Comparison of ENCODE assay signal across 24 cellular contexts in the genomic region with DNA sequence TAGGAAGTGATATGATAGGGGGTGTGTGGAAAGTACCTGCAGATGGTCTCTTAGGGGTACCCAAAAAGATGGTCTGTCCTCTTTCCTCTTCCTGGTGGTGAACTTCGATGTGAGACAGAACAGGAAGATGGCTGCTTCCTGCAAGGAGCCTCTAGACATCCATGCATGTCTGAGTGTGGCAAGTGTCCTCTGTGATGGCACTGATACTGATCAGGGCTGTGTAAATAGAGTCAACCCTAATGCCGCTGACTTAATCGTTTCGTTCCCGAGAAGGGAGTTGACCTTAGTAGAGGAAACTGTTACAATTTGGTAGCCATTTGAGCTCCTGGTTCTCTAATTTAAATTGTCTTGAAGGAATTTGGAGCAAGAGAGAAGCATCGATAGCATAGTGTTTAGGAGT.
DNase-seq lines count a peak whose midpoint lies in the region; ATAC-seq lines count a peak whose summit lies in the region.
"Had no signal": no experiment of that assay in that cellular context is flagged by ENCODE, and none has a peak within 500 bp of the region (broad histone marks: within the 10 kb centered on the region; RNA-seq: fewer than 3 reads in every experiment).

No MANE protein-coding gene starts in this region.

- H3K4me2 ChIP-seq in BLaER1, result peak overlapping the region; percentile 58
- H3K4me2 ChIP-seq: GM23338 had no signal

- POLR2A ChIA-PET in naive thymus-derived CD4-positive, alpha-beta T cell (lab: Charles Lee), result interaction anchor here (0.8 to 1.0 kb wide), 2 partner anchors 58 to 64 kb away, joined by 4 read pairs; no protein-coding TSS in a partner anchor

- no peak overlapping the region; the same call in 1 of the 2 replicates for H3K9ac ChIP-seq in BLaER1

- H3K27ac Mint-ChIP-seq in activated T-cell treated with anti-CD3 and anti-CD28 coated beads, Interleukin-2, amount 50 U/mL, for 24 hours, result peak overlapping the region; percentile 13
- H3K27ac Mint-ChIP-seq in CD4-positive, CD25-positive, alpha-beta regulatory T cell, result peak overlapping the region; percentile 11 to 43 (median 20)
- peak overlapping the region in 5 of 9 donors; percentile 47 to 73 (median 64) for H3K27ac Mint-ChIP-seq in naive thymus-derived CD4-positive, alpha-beta T cell
- H3K27ac Mint-ChIP-seq: GM23338 had no signal

- H3K4me3 ChIP-seq in BLaER1, result no peak overlapping the region
- no peak overlapping the region for H3K4me3 ChIP-seq in CD4-positive, CD25-positive, alpha-beta regulatory T cell (ENCODE audit: low read depth, low read length)
- no peak overlapping the region for H3K4me3 ChIP-seq in naive thymus-derived CD4-positive, alpha-beta T cell (ENCODE audit: low read length)
- H3K4me3 ChIP-seq: GM23338, K562 had no signal

- H3K4me1 Mint-ChIP-seq in activated T-cell treated with anti-CD3 and anti-CD28 coated beads, Interleukin-2, amount 50 U/mL, for 24 hours (ENCODE audit: low read depth), result peaks cover 22% of the 10 kb centered on the region
- peaks cover 8 to 21% (median 15%) of the 10 kb centered on the region in 4 donors for H3K4me1 Mint-ChIP-seq in CD4-positive, CD25-positive, alpha-beta regulatory T cell
- H3K4me1 Mint-ChIP-seq in naive thymus-derived CD4-positive, alpha-beta T cell, result peaks cover 13 to 33% (median 23%) of the 10 kb centered on the region in 7 donors
- H3K4me1 Mint-ChIP-seq: GM23338 had no signal

- peaks cover 20% of the 10 kb centered on the region for H3K4me1 ChIP-seq in BLaER1
- peaks cover 5% of the 10 kb centered on the region for H3K4me1 ChIP-seq in CD4-positive, CD25-positive, alpha-beta regulatory T cell (ENCODE audit: control insufficient read depth, insufficient read depth, low read length, poor library complexity, severe bottlenecking)
- H3K4me1 ChIP-seq in naive thymus-derived CD4-positive, alpha-beta T cell (ENCODE audit: control insufficient read depth in 2 of 2, insufficient read depth in 2 of 2, low read length in 2 of 2), result peaks cover 0 to 16% of the 10 kb centered on the region in 2 donors
- H3K4me1 ChIP-seq: BE2C had no signal

- H3K36me3 Mint-ChIP-seq in activated T-cell treated with anti-CD3 and anti-CD28 coated beads, Interleukin-2, amount 50 U/mL, for 24 hours (ENCODE audit: low read depth), result peaks cover 53% of the 10 kb centered on the region
- peaks cover 31% of the 10 kb centered on the region for H3K36me3 Mint-ChIP-seq in CD4-positive, CD25-positive, alpha-beta regulatory T cell
- peaks cover 2 to 48% (median 41%) of the 10 kb centered on the region in 5 donors for H3K36me3 Mint-ChIP-seq in naive thymus-derived CD4-positive, alpha-beta T cell

- no peaks in the 10 kb centered on the region for H3K27me3 ChIP-seq in BLaER1
- H3K27me3 ChIP-seq in CD4-positive, CD25-positive, alpha-beta regulatory T cell (ENCODE audit: control insufficient read depth, insufficient read depth, low read length), result no peaks in the 10 kb centered on the region
- no peaks in the 10 kb centered on the region for H3K27me3 ChIP-seq in naive thymus-derived CD4-positive, alpha-beta T cell (ENCODE audit: control insufficient read depth in 2 of 2, insufficient read depth in 2 of 2, low read length in 2 of 2)
- H3K27me3 ChIP-seq: BE2C had no signal

- H3K36me3 ChIP-seq in BLaER1, result peaks cover 45% of the 10 kb centered on the region
- H3K36me3 ChIP-seq in CD4-positive, CD25-positive, alpha-beta regulatory T cell (ENCODE audit: control insufficient read depth, insufficient read depth, low read length), result peaks cover 35% of the 10 kb centered on the region
- H3K36me3 ChIP-seq in naive thymus-derived CD4-positive, alpha-beta T cell (ENCODE audit: control insufficient read depth in 2 of 3, insufficient read depth in 3 of 3, low read length in 3 of 3), result peaks cover 0 to 23% (median 6%) of the 10 kb centered on the region in 3 experiments
- H3K36me3 ChIP-seq: BE2C had no signal

- no peak for DNase-seq in activated T-cell treated with anti-CD3 and anti-CD28 coated beads, Interleukin-2, amount 50 U/mL, for 24 hours
- no peak for DNase-seq in activated T-cell treated with anti-CD3 and anti-CD28 coated beads, Interleukin-2, amount 50 U/mL, for 48 hours
- no peak for DNase-seq in CD4-positive, CD25-positive, alpha-beta regulatory T cell
- DNase-seq in naive thymus-derived CD4-positive, alpha-beta T cell, result no peak
- no peak for DNase-seq in SKM-1 (lab: John Stamatoyannopoulos, UW; ENCODE audit: unreplicated experiment)
- no peak for DNase-seq in NCI-H526 (lab: John Stamatoyannopoulos, UW)
- DNase-seq: BE2C, DMS53, GDM1, HCEC 1CT, MM.1S, NCI-H1092, NCI-H1436 treated with DMSO at 0.1 percent for 48 hours, NCI-H1930, NCI-H2227 treated with DMSO at 0.1 percent for 48 hours, NCI-H510A treated with DMSO at 0.1 percent for 48 hours, NCI-H774, SIG-M5 had no signal

- H3K9me3 ChIP-seq in BLaER1, result peaks cover 16% of the 10 kb centered on the region; the same call in 1 of the 2 replicates
- H3K9me3 ChIP-seq in CD4-positive, CD25-positive, alpha-beta regulatory T cell (ENCODE audit: control insufficient read depth in 2 of 2, low read length in 2 of 2), result no peaks in the 10 kb centered on the region
- H3K9me3 ChIP-seq in naive thymus-derived CD4-positive, alpha-beta T cell (ENCODE audit: control insufficient read depth in 2 of 3, low read length in 3 of 3), result no peaks in the 10 kb centered on the region
- H3K9me3 ChIP-seq: BE2C had no signal

- ATAC-seq in CD4-positive, CD25-positive, alpha-beta regulatory T cell (ENCODE audit: low read depth in 2 of 2), result no peak
- ATAC-seq in naive thymus-derived CD4-positive, alpha-beta T cell, result no peak
- ATAC-seq: GM23338, HepG2, K562, Panc1 had no signal

- intact Hi-C loops in naive thymus-derived CD4-positive, alpha-beta T cell (cut with micrococcal nuclease), result no loop called here

- no peak overlapping the region for H3K4me3 Mint-ChIP-seq in activated T-cell treated with anti-CD3 and anti-CD28 coated beads, Interleukin-2, amount 50 U/mL, for 24 hours
- H3K4me3 Mint-ChIP-seq in CD4-positive, CD25-positive, alpha-beta regulatory T cell, result no peak overlapping the region
- H3K4me3 Mint-ChIP-seq in naive thymus-derived CD4-positive, alpha-beta T cell, result peak overlapping the region in 3 of 10 donors; percentile 13 to 36 (median 18)
- H3K4me3 Mint-ChIP-seq: GM23338 had no signal

- H3K9me3 Mint-ChIP-seq in activated T-cell treated with anti-CD3 and anti-CD28 coated beads, Interleukin-2, amount 50 U/mL, for 24 hours, result no peaks in the 10 kb centered on the region
- peaks cover 0 to 1% (median 0%) of the 10 kb centered on the region in 7 donors for H3K9me3 Mint-ChIP-seq in CD4-positive, CD25-positive, alpha-beta regulatory T cell
- H3K9me3 Mint-ChIP-seq in naive thymus-derived CD4-positive, alpha-beta T cell, result no peaks in the 10 kb centered on the region
- H3K9me3 Mint-ChIP-seq: GM23338 had no signal

- H4K20me1 ChIP-seq in BLaER1, result no peaks in the 10 kb centered on the region

- CTCF ChIA-PET in naive thymus-derived CD4-positive, alpha-beta T cell (lab: Charles Lee), result interaction anchor here (0.9 to 1.4 kb wide), 3 partner anchors 14 to 221 kb away, joined by 3 to 4 read pairs (median 3); no protein-coding TSS in a partner anchor

- H3K27ac ChIP-seq in BLaER1, result peak overlapping the region; percentile 44; the same call in 1 of the 2 replicates
- no peak overlapping the region for H3K27ac ChIP-seq in CD4-positive, CD25-positive, alpha-beta regulatory T cell (ENCODE audit: insufficient read depth, low read length, poor library complexity, severe bottlenecking)
- no peak overlapping the region for H3K27ac ChIP-seq in naive thymus-derived CD4-positive, alpha-beta T cell (ENCODE audit: low read depth, low read length)
- H3K27ac ChIP-seq: HL-60 had no signal

- no peaks in the 10 kb centered on the region for H3K27me3 Mint-ChIP-seq in activated T-cell treated with anti-CD3 and anti-CD28 coated beads, Interleukin-2, amount 50 U/mL, for 24 hours
- H3K27me3 Mint-ChIP-seq in CD4-positive, CD25-positive, alpha-beta regulatory T cell, result no peaks in the 10 kb centered on the region
- no peaks in the 10 kb centered on the region for H3K27me3 Mint-ChIP-seq in naive thymus-derived CD4-positive, alpha-beta T cell

Comparison
In these comparisons a context has a peak if more than half of its experiments do, and no peak if none do; other contexts are left out.
1. H3K27ac Mint-ChIP-seq: peak in every context shown above with its lines; median percentile 64 in naive thymus-derived CD4-positive, alpha-beta T cell; 20 in CD4-positive, CD25-positive, alpha-beta regulatory T cell; 13 in activated T-cell treated with anti-CD3 and anti-CD28 coated beads, Interleukin-2, amount 50 U/mL, for 24 hours.